Comparison of ENCODE assay signal across 18 cellular contexts in genomic region chr2:238104071-238104511, GRCh38. TPM values are rescaled to one million over a fixed set of nuclear protein-coding genes. Genes with fewer than 3 reads are reported as not detected.
"Had no signal": no experiment of that assay in that cellular context is flagged by ENCODE, and none has a peak within 500 bp of the region (broad histone marks: within the 10 kb centered on the region; RNA-seq: fewer than 3 reads in every experiment).

No MANE protein-coding gene starts in this region.

- H3K27ac ChIP-seq: esophagus muscularis mucosa, psoas muscle, testis, uterus had no signal

- ATAC-seq: activated T-helper 17 cell treated with anti-CD3 and anti-CD28 coated beads, Interleukin-2, amount 50 U/mL, for 72 hours; left cardiac atrium; naive thymus-derived CD4-positive, alpha-beta T cell; psoas muscle had no signal

- H3K36me3 ChIP-seq: esophagus muscularis mucosa, uterus had no signal

- H3K4me3 ChIP-seq: esophagus muscularis mucosa, psoas muscle, testis, uterus had no signal

- H3K9me3 ChIP-seq: esophagus muscularis mucosa, psoas muscle, testis, uterus had no signal

- DNase-seq: activated CD4-positive, alpha-beta memory T cell treated with anti-CD3 and anti-CD28 coated beads for 36 hours; activated CD4-positive, alpha-beta T cell treated with anti-CD3 and anti-CD28 coated beads for 1 hour; activated naive CD8-positive, alpha-beta T cell treated with anti-CD3 and anti-CD28 coated beads for 36 hours; activated T-cell treated with anti-CD3 and anti-CD28 coated beads for 4 hours; cerebellar nuclear complex; left cardiac atrium; occipital lobe; stimulated activated CD4-positive, alpha-beta T cell treated with anti-CD3 and anti-CD28 coated beads, Interleukin-4, amount 100 ng/mL, for 1 hour; T-helper 9 cell; testis had no signal

- H3K4me1 ChIP-seq: testis, uterus had no signal

- H3K27me3 ChIP-seq: esophagus muscularis mucosa, testis, uterus had no signal

RNA-seq across cellular contexts. Expression of gene ESPNL, which starts 4.0 kb away (rescaled TPM):
- total RNA-seq: activated naive CD8-positive, alpha-beta T cell treated with anti-CD3 and anti-CD28 coated beads for 36 hours; dermis microvascular lymphatic vessel endothelial cell; lung microvascular endothelial cell had no signal
- polyA plus RNA-seq: naive thymus-derived CD4-positive, alpha-beta T cell had no signal

RNA-seq across cellular contexts. Expression of gene KLHL30, which starts 34.4 kb away (rescaled TPM):
- total RNA-seq: activated CD4-positive, alpha-beta memory T cell treated with anti-CD3 and anti-CD28 coated beads for 36 hours; activated naive CD8-positive, alpha-beta T cell treated with anti-CD3 and anti-CD28 coated beads for 36 hours; activated T-helper 17 cell treated with anti-CD3 and anti-CD28 coated beads, Interleukin-2, amount 50 U/mL, for 72 hours; dermis microvascular lymphatic vessel endothelial cell; lung microvascular endothelial cell; mononuclear cell; naive thymus-derived CD4-positive, alpha-beta T cell had no signal
- polyA plus RNA-seq: naive thymus-derived CD4-positive, alpha-beta T cell had no signal

RNA-seq across cellular contexts. Expression of gene ERFE, which starts 54.7 kb away (rescaled TPM):
- total RNA-seq: activated CD4-positive, alpha-beta memory T cell treated with anti-CD3 and anti-CD28 coated beads for 36 hours; activated T-helper 17 cell treated with anti-CD3 and anti-CD28 coated beads, Interleukin-2, amount 50 U/mL, for 72 hours; lung microvascular endothelial cell had no signal
- polyA plus RNA-seq: naive thymus-derived CD4-positive, alpha-beta T cell had no signal
